In the genomic region with DNA sequence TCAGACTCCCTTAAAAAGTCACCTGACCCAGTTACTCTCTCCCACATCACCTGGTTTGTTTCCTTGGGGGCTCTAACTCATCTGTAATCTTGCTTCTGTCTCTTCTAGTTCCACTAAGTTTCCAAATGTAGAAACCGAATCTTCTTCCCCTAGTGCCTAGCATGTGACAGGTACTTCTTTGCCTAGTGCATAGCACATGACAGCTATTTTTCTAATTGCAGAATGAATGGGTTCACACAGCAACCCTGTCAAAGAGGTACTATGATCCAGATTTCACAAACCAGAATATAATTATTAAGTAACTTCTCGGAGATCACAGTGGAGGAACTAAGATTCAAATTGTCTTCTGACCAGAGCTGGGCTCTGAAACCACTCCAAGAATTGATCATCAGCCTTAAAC, we compare ENCODE assay signal across 27 cellular contexts.
"Had no signal": no experiment of that assay in that cellular context is flagged by ENCODE, and none has a peak within 500 bp of the region (broad histone marks: within the 10 kb centered on the region; RNA-seq: fewer than 3 reads in every experiment).

No MANE protein-coding gene starts in this region.

- DNase-seq: activated B cell treated with CpG ODN at 0.5 μM for 24 hours; activated CD4-positive, alpha-beta memory T cell treated with anti-CD3 and anti-CD28 coated beads, Interleukin-2, amount 10 ng/mL, durations not matched to agents 7 days and 5 days; activated CD4-positive, alpha-beta T cell treated with anti-CD3 and anti-CD28 coated beads for 4 hours; activated CD4-positive, alpha-beta T cell treated with anti-CD3 and anti-CD28 coated beads, Interleukin-2, amount 10 ng/mL, durations not matched to agents 24 days and 14 days; activated CD4-positive, alpha-beta T cell treated with anti-CD3 and anti-CD28 coated beads, Interleukin-2, amount 50 U/mL, for 1 hour; activated CD4-positive, alpha-beta T cell treated with anti-CD3 and anti-CD28 coated beads, Interleukin-2, amount 50 U/mL, for 4 hours; activated CD4-positive, CD25-positive, alpha-beta regulatory T cell treated with anti-CD3 and anti-CD28 coated beads, Interleukin-2, amount 50 U/mL, for 72 hours; activated CD8-positive, alpha-beta memory T cell treated with anti-CD3 and anti-CD28 coated beads for 24 hours; activated CD8-positive, alpha-beta memory T cell treated with anti-CD3 and anti-CD28 coated beads, Interleukin-2, amount 10 ng/mL, durations not matched to agents 7 days and 5 days; activated CD8-positive, alpha-beta memory T cell treated with anti-CD3 and anti-CD28 coated beads, Interleukin-2, amount 50 U/mL, for 48 hours; activated CD8-positive, alpha-beta T cell treated with anti-CD3 and anti-CD28 coated beads, Interleukin-2, amount 10 ng/mL, durations not matched to agents 7 days and 5 days; activated effector memory CD4-positive, alpha-beta T cell treated with Interleukin-2 at 50 U/mL for 16 hours; activated gamma-delta T cell; activated naive CD4-positive, alpha-beta T cell treated with anti-CD3 and anti-CD28 coated beads, Interleukin-2, amount 10 ng/mL, durations not matched to agents 7 days and 5 days; activated naive CD4-positive, alpha-beta T cell treated with Interleukin-2 at 50 U/mL for 16 hours; activated naive CD8-positive, alpha-beta T cell treated with anti-CD3 and anti-CD28 coated beads, Interleukin-2, amount 10 ng/mL, durations not matched to agents 7 days and 5 days; activated naive CD8-positive, alpha-beta T cell treated with anti-CD3 and anti-CD28 coated beads, Interleukin-2, amount 50 U/mL, for 24 hours; activated T-cell treated with anti-CD3 and anti-CD28 coated beads, Interleukin-2, amount 50 U/mL, for 24 hours; activated T-cell treated with anti-CD3 and anti-CD28 coated beads, Interleukin-2, amount 50 U/mL, for 48 hours; amygdala; anterior cingulate cortex; T-cell; T-helper 2 cell; T-helper 9 cell had no signal

- H3K4me3 ChIP-seq: ascending aorta, cardiac muscle cell had no signal

- H3K9me3 ChIP-seq: ascending aorta had no signal

- H3K27ac ChIP-seq: ascending aorta, cardiac muscle cell, VCaP had no signal

- H3K27me3 ChIP-seq: ascending aorta, cardiac muscle cell had no signal

- ATAC-seq: activated CD8-positive, alpha-beta memory T cell treated with anti-CD3 and anti-CD28 coated beads, Interleukin-2, amount 10 ng/mL, durations not matched to agents 7 days and 5 days; activated CD8-positive, alpha-beta T cell treated with anti-CD3 and anti-CD28 coated beads, Interleukin-2, amount 10 ng/mL, durations not matched to agents 7 days and 5 days; activated naive CD8-positive, alpha-beta T cell treated with anti-CD3 and anti-CD28 coated beads, Interleukin-2, amount 50 U/mL, for 24 hours; T-cell had no signal
